Comparison of ENCODE assay signal across 8 cellular contexts in genomic region chr10:125060851-125061556, GRCh38.
DNase-seq lines count a peak whose midpoint lies in the region; TF ChIP-seq lines count a peak whose summit lies in the region.

No MANE protein-coding gene starts in this region.

- H3K9me3 ChIP-seq in neural cell (ENCODE audit: low read length) (no peaks in the 10 kb centered on the region), transverse colon (no peaks in the 10 kb centered on the region)

- H3K27ac ChIP-seq in neural cell (ENCODE audit: low read length) (peak overlapping the region; percentile 71), transverse colon (peak overlapping the region; percentile 72 to 91 (median 84))

- TF ChIP-seq CTCF in foreskin fibroblast (IDR thresholded peaks at IDR 0.05; ENCODE audit: low read depth, low read length): peak; percentile 83
- peak; percentile 52 for TF ChIP-seq CTCF in neural cell (IDR thresholded peaks at IDR 0.05; ENCODE audit: poor library complexity, severe bottlenecking)
- peak; percentile 73 to 90 (median 85) for TF ChIP-seq CTCF in transverse colon (IDR thresholded peaks at IDR 0.05)

- H3F3A ChIP-seq in neural cell (ENCODE audit: insufficient read depth, low read length, poor library complexity, severe bottlenecking): no peaks in the 10 kb centered on the region

- H3K27me3 ChIP-seq in neural cell (ENCODE audit: insufficient read depth, low read depth, low read length) (no peaks in the 10 kb centered on the region), transverse colon (no peaks in the 10 kb centered on the region)

- 22% methylated on average over 19 of the region's 19 CpGs; no CpG with 5 or more reads in 1 of the 2 donors for WGBS in transverse colon (ENCODE audit: low coverage in 1 of 2), 2 donors

- no peak for TF ChIP-seq EP300 in neural cell (conservative IDR thresholded peaks at IDR 0.05; ENCODE audit: poor library complexity, severe bottlenecking)
- TF ChIP-seq EP300 in transverse colon (IDR thresholded peaks at IDR 0.05; ENCODE audit: low read depth): no peak

- H2AFZ ChIP-seq in neural cell (ENCODE audit: low read depth, low read length): no peak overlapping the region

- peaks cover 83 to 94% (median 86%) of the 10 kb centered on the region in 4 donors for H3K4me1 ChIP-seq in transverse colon

- H3K79me2 ChIP-seq in neural cell (replicated peaks; ENCODE audit: insufficient read depth, low read length): no peaks in the 10 kb centered on the region

- H3K4me2 ChIP-seq in neural cell (ENCODE audit: low read length): no peak overlapping the region

- H3K4me3 ChIP-seq in foreskin fibroblast (ENCODE audit: low read depth in 1 of 2, low read length in 2 of 2): no peak overlapping the region
- H3K4me3 ChIP-seq in neural cell (ENCODE audit: low read length): no peak overlapping the region
- H3K4me3 ChIP-seq in transverse colon: no peak overlapping the region

- TF ChIP-seq RAD21 in neural cell (conservative IDR thresholded peaks at IDR 0.05): peak; percentile 53

- intact Hi-C loops in transverse colon (cut with DNase I; ENCODE audit: low total_unique reads): loop anchor here (10.0 kb wide), 1 partner anchor 54 kb away; no protein-coding TSS in a partner anchor

- DNase-seq in NCI-H2107 (lab: John Stamatoyannopoulos, UW): peak; percentile 41
- DNase-seq in NCI-H2107 treated with DMSO at 0.1 percent for 48 hours (lab: John Stamatoyannopoulos, UW; ENCODE audit: unreplicated experiment): no peak
- peak; percentile 36 for DNase-seq in NCI-H2196 (lab: John Stamatoyannopoulos, UW; ENCODE audit: unreplicated experiment)
- DNase-seq in activated T-cell treated with anti-CD3 and anti-CD28 coated beads for 4 hours: peak; percentile 6
- DNase-seq in foreskin fibroblast: peak; percentile 80 to 94
- DNase-seq in transverse colon: peak; percentile 89
- no peak for DNase-seq in NCI-H187 treated with DMSO at 0.1 percent for 48 hours (lab: John Stamatoyannopoulos, UW)

- in situ Hi-C loops in transverse colon (cut with MboI; ENCODE audit: low pct_ligation_motif_present in 1 of 4, low pct_unique_long_range_greater_than_20kb in 1 of 4, low sequenced_read_pairs in 3 of 4): loop anchor here in 1 of 4 donors (25.0 kb wide), 1 partner anchor 101 kb away; the partner anchor contains the start of gene CTBP2

- H3K36me3 ChIP-seq in neural cell (ENCODE audit: insufficient read depth, low read length) (no peaks in the 10 kb centered on the region), transverse colon (no peaks in the 10 kb centered on the region)

- no peaks in the 10 kb centered on the region for H3K9me2 ChIP-seq in neural cell (ENCODE audit: insufficient read depth, low read length)

- peak overlapping the region; percentile 51 for H3K9ac ChIP-seq in neural cell (ENCODE audit: low read length)

- H4K20me1 ChIP-seq in neural cell (ENCODE audit: insufficient read depth): no peaks in the 10 kb centered on the region

- no peak for TF ChIP-seq POLR2A in transverse colon (IDR thresholded peaks at IDR 0.05)

TF ChIP-seq in neural cell, 6 proteins besides CTCF, POLR2A, EP300 and RAD21:
- peak; percentile 51 for TF ChIP-seq SMC3 (conservative IDR thresholded peaks at IDR 0.05; ENCODE audit: poor library complexity)
- no peak for TF ChIP-seq MXI1 (conservative IDR thresholded peaks at IDR 0.05; ENCODE audit: poor library complexity, severe bottlenecking)
TF ChIP-seq in neural cell: peak in this region for 1.

Comparison
In these comparisons a context has a peak if more than half of its experiments do, and no peak if none do; other contexts are left out.
1. DNase-seq: peak in NCI-H2107 (single experiment), NCI-H2196 (single experiment), activated T-cell treated with anti-CD3 and anti-CD28 coated beads for 4 hours (single experiment), foreskin fibroblast (2 of 2) and transverse colon (single experiment); none in NCI-H2107 treated with DMSO at 0.1 percent for 48 hours (single experiment) and NCI-H187 treated with DMSO at 0.1 percent for 48 hours (single experiment).
2. Peak in every context shown above with its lines, with median percentiles within 50 percentile points of each other: CTCF ChIP-seq.